27 cellular contexts compared by ENCODE assay signal in genomic region chr12:130433834-130434233, GRCh38.
"Had no signal": no experiment of that assay in that cellular context is flagged by ENCODE, and none has a peak within 500 bp of the region (broad histone marks: within the 10 kb centered on the region; RNA-seq: fewer than 3 reads in every experiment).

No MANE protein-coding gene starts in this region.

- DNase-seq: activated CD4-positive, alpha-beta memory T cell treated with anti-CD3 and anti-CD28 coated beads for 36 hours; activated CD4-positive, alpha-beta T cell treated with anti-CD3 and anti-CD28 coated beads, Interleukin-2, amount 10 ng/mL, durations not matched to agents 24 days and 14 days; activated CD8-positive, alpha-beta memory T cell treated with anti-CD3 and anti-CD28 coated beads, Interleukin-2, amount 10 ng/mL, durations not matched to agents 7 days and 5 days; activated CD8-positive, alpha-beta memory T cell treated with anti-CD3 and anti-CD28 coated beads, Interleukin-2, amount 50 U/mL, for 4 hours; activated CD8-positive, alpha-beta T cell treated with anti-CD3 and anti-CD28 coated beads, Interleukin-2, amount 10 ng/mL, durations not matched to agents 7 days and 5 days; activated naive CD4-positive, alpha-beta T cell treated with anti-CD3 and anti-CD28 coated beads, Interleukin-2, amount 50 U/mL, for 16 hours; activated T-cell treated with anti-CD3 and anti-CD28 coated beads, Interleukin-2, amount 50 U/mL, for 1 hour; activated T-cell treated with anti-CD3 and anti-CD28 coated beads, Interleukin-2, amount 50 U/mL, for 48 hours; amniotic stem cell; anterior cingulate cortex; central memory CD4-positive, alpha-beta T cell; cerebellar nuclear complex; effector memory CD4-positive, alpha-beta T cell; endodermal cell; foreskin fibroblast; T-helper 1 cell; T-helper 17 cell; T1000 had no signal

- H3K27ac Mint-ChIP-seq: activated CD4-positive, alpha-beta memory T cell treated with anti-CD3 and anti-CD28 coated beads for 36 hours; activated CD4-positive, alpha-beta T cell treated with anti-CD3 and anti-CD28 coated beads, Interleukin-2, amount 10 ng/mL, durations not matched to agents 24 days and 14 days; activated CD8-positive, alpha-beta memory T cell treated with anti-CD3 and anti-CD28 coated beads, Interleukin-2, amount 10 ng/mL, durations not matched to agents 7 days and 5 days; activated CD8-positive, alpha-beta T cell treated with anti-CD3 and anti-CD28 coated beads, Interleukin-2, amount 10 ng/mL, durations not matched to agents 7 days and 5 days; activated naive CD8-positive, alpha-beta T cell; activated T-helper 1 cell treated with anti-CD3 and anti-CD28 coated beads, Interleukin-12 subunit alpha, Interleukin-12 subunit beta, Interleukin-2, Interleukin-4 antibody, amounts not matched to agents 30 ng/mL and 10 ng/mL and 1 ng/mL, durations not matched to agents 14 hours and 24 hours and 36 hours; activated T-helper 2 cell treated with anti-CD3 and anti-CD28 coated beads, Interferon-gamma antibody, Interleukin-2, Interleukin-4, amounts not matched to agents 10 μg/mL and 5 μg/mL and 100 μg/mL, durations not matched to agents 14 hours and 24 hours and 36 hours; dendritic cell treated with granulocyte-macrophage colony-stimulating factor and Interleukin-4, amounts not matched to agents 40 ng/mL and 50 ng/mL, for 4 days; endodermal cell; T-helper 17 cell; T-helper 2 cell treated with Interferon-gamma antibody and Interleukin-4, amounts not matched to agents 5 μg/mL and 100 μg/mL, for 36 hours had no signal

- H3K4me3 Mint-ChIP-seq: activated CD4-positive, alpha-beta memory T cell treated with anti-CD3 and anti-CD28 coated beads for 36 hours; activated CD4-positive, alpha-beta T cell treated with anti-CD3 and anti-CD28 coated beads, Interleukin-2, amount 10 ng/mL, durations not matched to agents 24 days and 14 days; activated CD8-positive, alpha-beta memory T cell treated with anti-CD3 and anti-CD28 coated beads, Interleukin-2, amount 10 ng/mL, durations not matched to agents 7 days and 5 days; activated CD8-positive, alpha-beta T cell treated with anti-CD3 and anti-CD28 coated beads, Interleukin-2, amount 10 ng/mL, durations not matched to agents 7 days and 5 days; activated naive CD8-positive, alpha-beta T cell; activated T-helper 1 cell treated with anti-CD3 and anti-CD28 coated beads, Interleukin-12 subunit alpha, Interleukin-12 subunit beta, Interleukin-2, Interleukin-4 antibody, amounts not matched to agents 30 ng/mL and 10 ng/mL and 1 ng/mL, durations not matched to agents 14 hours and 24 hours and 36 hours; dendritic cell treated with granulocyte-macrophage colony-stimulating factor and Interleukin-4, amounts not matched to agents 40 ng/mL and 50 ng/mL, for 4 days; endodermal cell; T-helper 17 cell; T-helper 2 cell treated with Interferon-gamma antibody and Interleukin-4, amounts not matched to agents 5 μg/mL and 100 μg/mL, for 36 hours had no signal

- H3K4me1 ChIP-seq: body of pancreas had no signal

- H3K27me3 ChIP-seq: body of pancreas, dorsolateral prefrontal cortex had no signal

- H3K36me3 Mint-ChIP-seq: activated CD4-positive, alpha-beta memory T cell treated with anti-CD3 and anti-CD28 coated beads for 36 hours; activated CD8-positive, alpha-beta memory T cell treated with anti-CD3 and anti-CD28 coated beads, Interleukin-2, amount 10 ng/mL, durations not matched to agents 7 days and 5 days; activated naive CD8-positive, alpha-beta T cell had no signal

- H3K27me3 Mint-ChIP-seq: activated CD4-positive, alpha-beta memory T cell treated with anti-CD3 and anti-CD28 coated beads for 36 hours; activated CD4-positive, alpha-beta T cell treated with anti-CD3 and anti-CD28 coated beads, Interleukin-2, amount 10 ng/mL, durations not matched to agents 24 days and 14 days; activated CD8-positive, alpha-beta memory T cell treated with anti-CD3 and anti-CD28 coated beads, Interleukin-2, amount 10 ng/mL, durations not matched to agents 7 days and 5 days; activated naive CD8-positive, alpha-beta T cell; dendritic cell treated with granulocyte-macrophage colony-stimulating factor and Interleukin-4, amounts not matched to agents 40 ng/mL and 50 ng/mL, for 4 days; T-helper 17 cell had no signal

- H3K27ac ChIP-seq: body of pancreas, coronary artery, dorsolateral prefrontal cortex had no signal

- H3K9me3 Mint-ChIP-seq: activated CD4-positive, alpha-beta T cell treated with anti-CD3 and anti-CD28 coated beads, Interleukin-2, amount 10 ng/mL, durations not matched to agents 24 days and 14 days; endodermal cell had no signal

- H3K4me3 ChIP-seq: body of pancreas, coronary artery, dorsolateral prefrontal cortex had no signal

- H3K9me3 ChIP-seq: body of pancreas had no signal

- H3K4me1 Mint-ChIP-seq: activated CD4-positive, alpha-beta T cell treated with anti-CD3 and anti-CD28 coated beads, Interleukin-2, amount 10 ng/mL, durations not matched to agents 24 days and 14 days; activated CD8-positive, alpha-beta memory T cell treated with anti-CD3 and anti-CD28 coated beads, Interleukin-2, amount 10 ng/mL, durations not matched to agents 7 days and 5 days; endodermal cell; T-helper 17 cell had no signal

- ATAC-seq: activated CD8-positive, alpha-beta memory T cell treated with anti-CD3 and anti-CD28 coated beads, Interleukin-2, amount 10 ng/mL, durations not matched to agents 7 days and 5 days; activated CD8-positive, alpha-beta T cell treated with anti-CD3 and anti-CD28 coated beads, Interleukin-2, amount 10 ng/mL, durations not matched to agents 7 days and 5 days; body of pancreas; esophagus mucosa; T-helper 17 cell had no signal
